Comparison of ENCODE assay signal across 8 cellular contexts in genomic region chr11:111541209-111542061, GRCh38. TPM values are rescaled to one million over a fixed set of nuclear protein-coding genes. Genes with fewer than 3 reads are reported as not detected.
DNase-seq lines count a peak whose midpoint lies in the region; ATAC-seq and TF ChIP-seq lines count a peak whose summit lies in the region.

No MANE protein-coding gene starts in this region.

- H2BK5ac ChIP-seq in trophoblast cell (ENCODE audit: low read depth, low read length, poor library complexity) = peak overlapping the region; percentile 79

- no CpG with 5 or more reads among the region's 42 CpGs for WGBS in trophoblast cell (ENCODE audit: extremely low coverage, insufficient coverage, insufficient read length)

- no peaks in the 10 kb centered on the region for H3K36me3 Mint-ChIP-seq in activated naive CD4-positive, alpha-beta T cell treated with anti-CD3 and anti-CD28 coated beads for 36 hours (ENCODE audit: low read depth)
- H3K36me3 Mint-ChIP-seq in activated naive CD8-positive, alpha-beta T cell treated with anti-CD3 and anti-CD28 coated beads, Interleukin-2, amount 50 U/mL, for 24 hours (ENCODE audit: low read depth) = peaks cover 26% of the 10 kb centered on the region

- peaks cover 22% of the 10 kb centered on the region for H3K4me1 Mint-ChIP-seq in activated naive CD4-positive, alpha-beta T cell treated with anti-CD3 and anti-CD28 coated beads for 36 hours (ENCODE audit: low read depth)
- peaks cover 60% of the 10 kb centered on the region for H3K4me1 Mint-ChIP-seq in activated naive CD8-positive, alpha-beta T cell treated with anti-CD3 and anti-CD28 coated beads, Interleukin-2, amount 50 U/mL, for 24 hours

- peak overlapping the region; percentile 67 for H3K4me3 Mint-ChIP-seq in activated naive CD4-positive, alpha-beta T cell treated with anti-CD3 and anti-CD28 coated beads for 36 hours
- peak overlapping the region; percentile 89 for H3K4me3 Mint-ChIP-seq in activated naive CD8-positive, alpha-beta T cell treated with anti-CD3 and anti-CD28 coated beads, Interleukin-2, amount 50 U/mL, for 24 hours

- no peak overlapping the region for H3K23ac ChIP-seq in trophoblast cell (ENCODE audit: low read length)

- peak overlapping the region; percentile 75 for H3K27ac ChIP-seq in left ventricle myocardium inferior (replicated peaks)
- peak overlapping the region; percentile 81 for H3K27ac ChIP-seq in trophoblast cell (ENCODE audit: low read depth, low read length)

- H2BK120ac ChIP-seq in trophoblast cell (ENCODE audit: insufficient read depth, low read length, poor library complexity) = peak overlapping the region; percentile 20

- peaks cover 18% of the 10 kb centered on the region for H3K79me1 ChIP-seq in trophoblast cell (ENCODE audit: low read length)

- H3K4me2 ChIP-seq in trophoblast cell (ENCODE audit: low read length) = peak overlapping the region; percentile 63

- peak overlapping the region; percentile 72 for H3K4me3 ChIP-seq in left ventricle myocardium inferior
- peak overlapping the region; percentile 88 for H3K4me3 ChIP-seq in trophoblast cell (ENCODE audit: low read depth, low read length)

- no peaks in the 10 kb centered on the region for H3K9me3 ChIP-seq in left ventricle myocardium inferior (replicated peaks)
- no peaks in the 10 kb centered on the region for H3K9me3 ChIP-seq in trophoblast cell (ENCODE audit: insufficient read depth, low read depth, low read length)

- peak overlapping the region; percentile 16 for H4K12ac ChIP-seq in trophoblast cell (ENCODE audit: low read depth, low read length)

- CTCF ChIA-PET in activated naive CD4-positive, alpha-beta T cell treated with anti-CD3 and anti-CD28 coated beads for 36 hours (lab: Charles Lee) = interaction anchor here (1.4 kb wide), 1 partner anchor 9 kb away, joined by 5 read pairs; no protein-coding TSS in a partner anchor

- H2AK5ac ChIP-seq in trophoblast cell (ENCODE audit: low read length) = peak overlapping the region; percentile 35

- no peak for DNase-seq in activated naive CD4-positive, alpha-beta T cell treated with anti-CD3 and anti-CD28 coated beads for 36 hours
- no peak for DNase-seq in activated naive CD4-positive, alpha-beta T cell (lab: John Stamatoyannopoulos, UW)
- DNase-seq in activated naive CD8-positive, alpha-beta T cell treated with anti-CD3 and anti-CD28 coated beads, Interleukin-2, amount 50 U/mL, for 24 hours = peak; percentile 28
- DNase-seq in left ventricle myocardium inferior (peak; percentile 46), trophoblast cell (peak; percentile 79 to 83), NOMO-1 treated with DMSO at 0.1 percent for 48 hours (lab: John Stamatoyannopoulos, UW; ENCODE audit: unreplicated experiment) (no peak)

- H3K36me3 ChIP-seq in left ventricle myocardium inferior (no peaks in the 10 kb centered on the region), trophoblast cell (ENCODE audit: control insufficient read depth in 1 of 2, insufficient read depth in 2 of 2, low read length in 2 of 2) (peaks cover 13 to 26% of the 10 kb centered on the region in 2 experiments)

- TF ChIP-seq CTCF in left ventricle myocardium inferior (IDR thresholded peaks at IDR 0.05; ENCODE audit: borderline replicate concordance) = no peak

- peak overlapping the region; percentile 49 for H3K4ac ChIP-seq in trophoblast cell (ENCODE audit: low read depth, low read length)

- peak overlapping the region; percentile 73 for H3K9ac ChIP-seq in trophoblast cell (ENCODE audit: low read length)

- ATAC-seq in activated naive CD8-positive, alpha-beta T cell treated with anti-CD3 and anti-CD28 coated beads, Interleukin-2, amount 50 U/mL, for 24 hours = no peak
- ATAC-seq in GM21515 (IDR thresholded peaks at IDR 0.05; ENCODE audit: unreplicated experiment) = no peak
- no peak for ATAC-seq in GM21723 (IDR thresholded peaks at IDR 0.05; ENCODE audit: unreplicated experiment)

- H3K4me1 ChIP-seq in left ventricle myocardium inferior (peaks cover 31% of the 10 kb centered on the region), trophoblast cell (ENCODE audit: control insufficient read depth in 1 of 2, insufficient read depth in 2 of 2, low read length in 2 of 2) (peaks cover 12 to 14% of the 10 kb centered on the region in 2 experiments)

- peak overlapping the region; percentile 83 for H4K8ac ChIP-seq in trophoblast cell (ENCODE audit: low read depth, low read length)

- H3K9me3 Mint-ChIP-seq in activated naive CD4-positive, alpha-beta T cell treated with anti-CD3 and anti-CD28 coated beads for 36 hours = no peaks in the 10 kb centered on the region
- H3K9me3 Mint-ChIP-seq in activated naive CD8-positive, alpha-beta T cell treated with anti-CD3 and anti-CD28 coated beads, Interleukin-2, amount 50 U/mL, for 24 hours = peaks cover 6% of the 10 kb centered on the region

- intact Hi-C loops in activated naive CD4-positive, alpha-beta T cell treated with anti-CD3 and anti-CD28 coated beads for 36 hours (cut with micrococcal nuclease) = loop anchor here (2.0 kb wide), 2 partner anchors 15 to 27 kb away; partner anchors contain the start of gene HOATZ
- intact Hi-C loops in left ventricle myocardium inferior (cut with micrococcal nuclease) = no loop called here

- H3K14ac ChIP-seq in trophoblast cell (ENCODE audit: low read length) = peak overlapping the region; percentile 77

- peak overlapping the region; percentile 84 for H2AFZ ChIP-seq in trophoblast cell (ENCODE audit: insufficient read depth, low read length, poor library complexity)

- H3K27ac Mint-ChIP-seq in activated naive CD4-positive, alpha-beta T cell treated with anti-CD3 and anti-CD28 coated beads for 36 hours = no peak overlapping the region
- peak overlapping the region; percentile 88 for H3K27ac Mint-ChIP-seq in activated naive CD8-positive, alpha-beta T cell treated with anti-CD3 and anti-CD28 coated beads, Interleukin-2, amount 50 U/mL, for 24 hours

- peak overlapping the region; percentile 75 for H2BK12ac ChIP-seq in trophoblast cell (ENCODE audit: low read length)

- peaks cover 8% of the 10 kb centered on the region for H3K79me2 ChIP-seq in trophoblast cell (ENCODE audit: control insufficient read depth, insufficient read depth, low read length, poor library complexity)

- H3K27me3 Mint-ChIP-seq in activated naive CD4-positive, alpha-beta T cell treated with anti-CD3 and anti-CD28 coated beads for 36 hours (ENCODE audit: low read depth) = peaks cover 42% of the 10 kb centered on the region
- H3K27me3 Mint-ChIP-seq in activated naive CD8-positive, alpha-beta T cell treated with anti-CD3 and anti-CD28 coated beads, Interleukin-2, amount 50 U/mL, for 24 hours = peaks cover 37% of the 10 kb centered on the region

- H3K27me3 ChIP-seq in left ventricle myocardium inferior (ENCODE audit: low read depth) = peaks cover 41% of the 10 kb centered on the region
- H3K27me3 ChIP-seq in trophoblast cell (ENCODE audit: insufficient read depth, low read length) = no peaks in the 10 kb centered on the region

- peak overlapping the region; percentile 73 for H3K18ac ChIP-seq in trophoblast cell (ENCODE audit: low read length)

- peak overlapping the region; percentile 88 for H4K91ac ChIP-seq in trophoblast cell (ENCODE audit: low read depth, low read length)

RNA-seq across cellular contexts. Expression of gene LAYN, which starts 0.9 kb away (rescaled TPM):
- 1 to 10 TPM; 3.5 to 4.1 TPM for total RNA-seq in activated naive CD4-positive, alpha-beta T cell treated with anti-CD3 and anti-CD28 coated beads for 36 hours
- 2.8 TPM for total RNA-seq in left ventricle myocardium inferior
- 52.4 and 55.7 TPM in 2 replicates for polyA plus RNA-seq in trophoblast cell (2013)

RNA-seq across cellular contexts. Expression of gene HOATZ, which starts 26.9 kb away (rescaled TPM):
- total RNA-seq in activated naive CD4-positive, alpha-beta T cell treated with anti-CD3 and anti-CD28 coated beads for 36 hours = not detected
- total RNA-seq in left ventricle myocardium inferior = not detected
- 1.8 and 2.4 TPM in 2 replicates for polyA plus RNA-seq in trophoblast cell (2013)

RNA-seq across cellular contexts. Expression of gene BTG4, which starts 29.2 kb away (rescaled TPM):
- not detected for total RNA-seq in activated naive CD4-positive, alpha-beta T cell treated with anti-CD3 and anti-CD28 coated beads for 36 hours
- total RNA-seq in left ventricle myocardium inferior = not detected
- polyA plus RNA-seq in trophoblast cell (2013) = 0.14 and 0.16 TPM in 2 replicates

Comparison
In these comparisons a context has a peak if more than half of its experiments do, and no peak if none do; other contexts are left out.
1. DNase-seq: peak in activated naive CD8-positive, alpha-beta T cell treated with anti-CD3 and anti-CD28 coated beads, Interleukin-2, amount 50 U/mL, for 24 hours (single experiment), left ventricle myocardium inferior (single experiment) and trophoblast cell (2 of 2); none in activated naive CD4-positive, alpha-beta T cell treated with anti-CD3 and anti-CD28 coated beads for 36 hours (single experiment), activated naive CD4-positive, alpha-beta T cell (0 of 4) and NOMO-1 treated with DMSO at 0.1 percent for 48 hours (single experiment).